8 cellular contexts compared by ENCODE assay signal in genomic region chr9:128071475-128071874, GRCh38. TPM values are rescaled to one million over a fixed set of nuclear protein-coding genes. Genes with fewer than 3 reads are reported as not detected.
A peak's percentile ranks its signal among the peaks of the same experiment; 100 is the strongest.
DNase-seq lines count a peak whose midpoint lies in the region; ATAC-seq and TF ChIP-seq lines count a peak whose summit lies in the region.
"Not testable (repeated sequence)": the region's sequence is repeated elsewhere in the genome, so short reads cannot be mapped to it uniquely, and the experiment has no call there.

No MANE protein-coding gene starts in this region.

- peaks cover 37% of the 10 kb centered on the region for H3K4me1 ChIP-seq in GM23248 (ENCODE audit: insufficient read depth)
- peaks cover 11% of the 10 kb centered on the region for H3K4me1 ChIP-seq in right cardiac atrium (ENCODE audit: control insufficient read depth, insufficient read depth, low read length)
- peaks cover 61% of the 10 kb centered on the region for H3K4me1 ChIP-seq in vagina

- not testable (repeated sequence) for H3K36me3 Mint-ChIP-seq in activated T-cell treated with anti-CD3 and anti-CD28 coated beads, Interleukin-2, amount 50 U/mL, for 4 hours (ENCODE audit: insufficient read depth); central memory CD8-positive, alpha-beta T cell (ENCODE audit: insufficient read depth); natural killer cell; stimulated activated memory B cell treated with anti-CD40 and anti-IgM and Interleukin-4, amounts not matched to agents 10 μg/mL and 1 μg/mL and 100 μg/mL, for 72 hours

- not testable (repeated sequence) for ATAC-seq in activated T-cell treated with anti-CD3 and anti-CD28 coated beads, Interleukin-2, amount 50 U/mL, for 4 hours; central memory CD8-positive, alpha-beta T cell (replicated peaks; ENCODE audit: extremely low read depth, poor library complexity, severe bottlenecking); right cardiac atrium; natural killer cell; stimulated activated memory B cell treated with anti-CD40 and anti-IgM and Interleukin-4, amounts not matched to agents 10 μg/mL and 1 μg/mL and 100 μg/mL, for 72 hours

- not testable (repeated sequence) for H2AFZ ChIP-seq in GM23248

- H3K4me2 ChIP-seq in GM23248 (ENCODE audit: unreplicated experiment): peak overlapping the region; percentile 45

- DNase-seq in GM23248; RWPE1 (ENCODE audit: low spot score); activated T-cell treated with anti-CD3 and anti-CD28 coated beads, Interleukin-2, amount 50 U/mL, for 4 hours; central memory CD8-positive, alpha-beta T cell (ENCODE audit: low spot score in 2 of 2); right cardiac atrium; natural killer cell; vagina (ENCODE audit: extremely low spot score in 2 of 2): not testable (repeated sequence)

- H3K9ac ChIP-seq in GM23248: 0 out of 2 replicates have a peak overlapping the region, but pooled peaks have one; percentile 52

- H3K4me3 Mint-ChIP-seq in activated T-cell treated with anti-CD3 and anti-CD28 coated beads, Interleukin-2, amount 50 U/mL, for 4 hours: peak overlapping the region; percentile 72
- not testable (repeated sequence) for H3K4me3 Mint-ChIP-seq in central memory CD8-positive, alpha-beta T cell
- peak overlapping the region; percentile 78 for H3K4me3 Mint-ChIP-seq in natural killer cell
- H3K4me3 Mint-ChIP-seq in stimulated activated memory B cell treated with anti-CD40 and anti-IgM and Interleukin-4, amounts not matched to agents 10 μg/mL and 1 μg/mL and 100 μg/mL, for 72 hours: peak overlapping the region; percentile 59

- 75 to 77% methylated on average over 12 of the region's 12 CpGs for WGBS in GM23248 (ENCODE audit: low coverage in 1 of 2, low lambda C conversion rate in 2 of 2, missing lambda C conversion rate in 2 of 2), 2 experiments
- WGBS in right cardiac atrium: 92% methylated on average over 12 of the region's 12 CpGs

- H3K9me3 Mint-ChIP-seq in activated T-cell treated with anti-CD3 and anti-CD28 coated beads, Interleukin-2, amount 50 U/mL, for 4 hours; central memory CD8-positive, alpha-beta T cell; natural killer cell; stimulated activated memory B cell treated with anti-CD40 and anti-IgM and Interleukin-4, amounts not matched to agents 10 μg/mL and 1 μg/mL and 100 μg/mL, for 72 hours: not testable (repeated sequence)

- peak overlapping the region; percentile 92 for H3K27ac Mint-ChIP-seq in central memory CD8-positive, alpha-beta T cell (ENCODE audit: low read depth)
- H3K27ac Mint-ChIP-seq in natural killer cell: peak overlapping the region in 1 of 2 donors; percentile 91
- peak overlapping the region; percentile 81 for H3K27ac Mint-ChIP-seq in stimulated activated memory B cell treated with anti-CD40 and anti-IgM and Interleukin-4, amounts not matched to agents 10 μg/mL and 1 μg/mL and 100 μg/mL, for 72 hours

- in situ Hi-C loops in GM23248 (cut with MboI): not testable (repeated sequence)

- H3K9me2 ChIP-seq in GM23248 (ENCODE audit: insufficient read depth): not testable (repeated sequence)

- CTCF ChIA-PET in RWPE1 (lab: Yijun Ruan, JAX): not testable (repeated sequence)

- H3F3A ChIP-seq in GM23248 (ENCODE audit: insufficient read depth): peaks cover 36% of the 10 kb centered on the region

- TF ChIP-seq CTCF in RWPE1 (conservative IDR thresholded peaks at IDR 0.05; ENCODE audit: low read depth); natural killer cell (IDR thresholded peaks at IDR 0.05); vagina (IDR thresholded peaks at IDR 0.05): not testable (repeated sequence)

- H3K27ac ChIP-seq in GM23248: peak overlapping the region; percentile 79
- peak overlapping the region; percentile 49 for H3K27ac ChIP-seq in RWPE1
- peak overlapping the region; percentile 1 for H3K27ac ChIP-seq in right cardiac atrium (ENCODE audit: low read length)
- H3K27ac ChIP-seq in vagina: peak overlapping the region; percentile 99

- POLR2A ChIA-PET in RWPE1 (lab: Yijun Ruan, JAX; ENCODE audit: low non-redundant PET): not testable (repeated sequence)

- not testable (repeated sequence) for H4K20me1 ChIP-seq in GM23248 (ENCODE audit: insufficient read depth)

- H3K4me3 ChIP-seq in GM23248; right cardiac atrium (ENCODE audit: low read length): not testable (repeated sequence)
- peak overlapping the region in 1 of 2 donors; percentile 29 for H3K4me3 ChIP-seq in vagina

- H3K27me3 ChIP-seq in GM23248 (replicated peaks; ENCODE audit: insufficient read depth); right cardiac atrium (ENCODE audit: control insufficient read depth, insufficient read depth); vagina: not testable (repeated sequence)

- H3K4me1 Mint-ChIP-seq in activated T-cell treated with anti-CD3 and anti-CD28 coated beads, Interleukin-2, amount 50 U/mL, for 4 hours (ENCODE audit: low read depth): peaks cover 48% of the 10 kb centered on the region
- peaks cover 43% of the 10 kb centered on the region for H3K4me1 Mint-ChIP-seq in central memory CD8-positive, alpha-beta T cell
- H3K4me1 Mint-ChIP-seq in natural killer cell: peaks cover 33 to 37% of the 10 kb centered on the region in 2 donors
- peaks cover 52% of the 10 kb centered on the region for H3K4me1 Mint-ChIP-seq in stimulated activated memory B cell treated with anti-CD40 and anti-IgM and Interleukin-4, amounts not matched to agents 10 μg/mL and 1 μg/mL and 100 μg/mL, for 72 hours

- not testable (repeated sequence) for H3K36me3 ChIP-seq in GM23248 (ENCODE audit: low read depth); vagina

- not testable (repeated sequence) for H3K27me3 Mint-ChIP-seq in activated T-cell treated with anti-CD3 and anti-CD28 coated beads, Interleukin-2, amount 50 U/mL, for 4 hours (ENCODE audit: low read depth); central memory CD8-positive, alpha-beta T cell; natural killer cell (ENCODE audit: low read depth in 2 of 2); stimulated activated memory B cell treated with anti-CD40 and anti-IgM and Interleukin-4, amounts not matched to agents 10 μg/mL and 1 μg/mL and 100 μg/mL, for 72 hours

- intact Hi-C loops in right cardiac atrium (cut with DNase I); natural killer cell (cut with micrococcal nuclease); vagina (cut with DNase I): not testable (repeated sequence)

- TF ChIP-seq POLR2A in vagina (IDR thresholded peaks at IDR 0.05): not testable (repeated sequence)

- peaks cover 82% of the 10 kb centered on the region for H3K79me2 ChIP-seq in GM23248 (ENCODE audit: insufficient read depth)

- H3K9me3 ChIP-seq in GM23248 (ENCODE audit: low read depth); right cardiac atrium (ENCODE audit: control insufficient read depth, low read length); vagina: not testable (repeated sequence)

RNA-seq across cellular contexts. Expression of gene SLC25A25, which starts 3.4 kb away (rescaled TPM):
- total RNA-seq in GM23248 (2014; rRNA removed; shearing (Covaris generic)): 17.6 and 20.2 TPM in 2 replicates
- polyA plus RNA-seq in GM23248 (2016; fragmentation: Nextera tagmentation; extraction: Ambion mirVana) (7.5 and 8.2 TPM in 2 replicates), right cardiac atrium (5.8 TPM)
- 10 to 100 TPM; 13.9 to 16.3 (median 15.6) TPM for total RNA-seq in activated T-cell treated with anti-CD3 and anti-CD28 coated beads, Interleukin-2, amount 50 U/mL, for 4 hours
- total RNA-seq in right cardiac atrium (10 to 100 TPM in 1 of 4 donors, 1 to 10 TPM in 3; 6.3 to 16.1 (median 7.0) TPM), natural killer cell (10 to 100 TPM; 16.8 to 19.1 (median 18.9) TPM), vagina (44.4 TPM)

RNA-seq across cellular contexts. Expression of gene NAIF1, which starts 4.4 kb away (rescaled TPM):
- total RNA-seq in GM23248 (2014; rRNA removed; shearing (Covaris generic)): 5.6 and 9.5 TPM in 2 replicates
- polyA plus RNA-seq in GM23248 (2016; fragmentation: Nextera tagmentation; extraction: Ambion mirVana) (4.8 and 8.9 TPM in 2 replicates), right cardiac atrium (5.0 TPM)
- total RNA-seq in activated T-cell treated with anti-CD3 and anti-CD28 coated beads, Interleukin-2, amount 50 U/mL, for 4 hours: 10 to 100 TPM in 1 of 3 donors, 1 to 10 TPM in 2; 9.5 to 11.2 (median 9.7) TPM
- total RNA-seq in right cardiac atrium (1 to 10 TPM; 6.1 to 8.7 (median 6.4) TPM), natural killer cell (10 to 100 TPM; 11.9 to 12.6 (median 12.1) TPM), vagina (13.3 TPM)

RNA-seq across cellular contexts. Expression of gene PTGES2, which starts 56.1 kb away (rescaled TPM):
- 68.6 and 68.9 TPM in 2 replicates for total RNA-seq in GM23248 (2014; rRNA removed; shearing (Covaris generic))
- polyA plus RNA-seq in GM23248 (2016; fragmentation: Nextera tagmentation; extraction: Ambion mirVana): 63.3 and 70.3 TPM in 2 replicates
- total RNA-seq in activated T-cell treated with anti-CD3 and anti-CD28 coated beads, Interleukin-2, amount 50 U/mL, for 4 hours: 100 to 1,000 TPM; 123 to 132 (median 123) TPM
- 100 to 1,000 TPM; 122 to 128 (median 126) TPM for total RNA-seq in right cardiac atrium
- 162 TPM for polyA plus RNA-seq in right cardiac atrium
- 10 to 100 TPM; 43.4 to 57.0 (median 53.3) TPM for total RNA-seq in natural killer cell
- 101 TPM for total RNA-seq in vagina

Comparison
In these comparisons a context has a peak if more than half of its experiments do, and no peak if none do; other contexts are left out.
1. H3K27ac ChIP-seq: peak in every context shown above with its lines; median percentile 99 in vagina; 79 in GM23248; 49 in RWPE1; 1 in right cardiac atrium.